ENCODE assay signal across 15 cellular contexts in the genomic region with DNA sequence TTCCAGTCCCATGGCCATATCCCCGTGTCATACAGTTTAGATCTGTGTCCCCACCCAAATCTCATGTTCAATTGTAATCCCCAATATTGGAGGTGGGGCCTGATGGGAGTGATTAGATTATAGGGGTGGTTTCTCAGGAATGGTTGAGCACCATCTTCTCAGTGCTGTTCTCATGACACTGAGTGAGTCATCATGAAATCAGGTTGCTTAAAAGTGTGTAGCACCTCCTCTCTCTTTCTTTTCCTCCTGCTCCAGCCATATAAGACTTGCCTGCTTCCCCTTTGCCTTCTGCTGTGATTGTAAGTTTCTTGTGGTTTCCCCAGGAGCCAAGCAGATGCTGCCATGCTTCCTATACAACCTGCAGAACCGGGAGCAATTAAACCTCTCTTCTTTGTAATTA.
DNase-seq lines count a peak whose midpoint lies in the region; TF ChIP-seq lines count a peak whose summit lies in the region.
"Had no signal": no experiment of that assay in that cellular context is flagged by ENCODE, and none has a peak within 500 bp of the region (broad histone marks: within the 10 kb centered on the region; RNA-seq: fewer than 3 reads in every experiment).

No MANE protein-coding gene starts in this region.

- 73 to 95% methylated on average over 2 of the region's 2 CpGs for WGBS in GM23248 (ENCODE audit: low coverage in 1 of 2, low lambda C conversion rate in 2 of 2, missing lambda C conversion rate in 2 of 2), 2 experiments

- no peaks in the 10 kb centered on the region for H3K36me3 Mint-ChIP-seq in neural progenitor cell
- H3K36me3 Mint-ChIP-seq: CD14-positive monocyte had no signal

- peak; percentile 27 for DNase-seq in GM23248
- DNase-seq in RPMI7951 (ENCODE audit: low read depth): peak; percentile 15
- peak; percentile 8 for DNase-seq in epithelial cell of prostate (ENCODE audit: low read depth, low spot score)
- no peak for DNase-seq in neural progenitor cell (ENCODE audit: low spot score)
- DNase-seq in NCI-H2227 treated with DMSO at 0.1 percent for 48 hours (lab: John Stamatoyannopoulos, UW): no peak
- no peak for DNase-seq in coronary artery (ENCODE audit: low spot score)
- no peak for DNase-seq in NCI-H1105 (lab: John Stamatoyannopoulos, UW)
- DNase-seq in H7: no peak
- DNase-seq: ACHN, AML-193, COR-L47, NCI-H187, NCI-H69 had no signal

- no peaks in the 10 kb centered on the region for H3K79me2 ChIP-seq in GM23248 (ENCODE audit: insufficient read depth)
- H3K79me2 ChIP-seq in neural progenitor cell (ENCODE audit: low read depth): no peaks in the 10 kb centered on the region

- H3K4me2 ChIP-seq in GM23248 (ENCODE audit: unreplicated experiment) (no peak overlapping the region), neural progenitor cell (no peak overlapping the region)
- H3K4me2 ChIP-seq: KMS-11 had no signal

- H3K36me3 ChIP-seq in GM23248 (ENCODE audit: low read depth) (no peaks in the 10 kb centered on the region), neural progenitor cell (no peaks in the 10 kb centered on the region), H7 (replicated peaks; ENCODE audit: control insufficient read depth, insufficient read depth, low read length) (no peaks in the 10 kb centered on the region)

- H3K27me3 ChIP-seq in GM23248 (replicated peaks; ENCODE audit: insufficient read depth): no peaks in the 10 kb centered on the region
- no peaks in the 10 kb centered on the region for H3K27me3 ChIP-seq in neural progenitor cell
- H3K27me3 ChIP-seq in H7 (ENCODE audit: control insufficient read depth, insufficient read depth, low read length): no peaks in the 10 kb centered on the region

- no peaks in the 10 kb centered on the region for H3K9me2 ChIP-seq in GM23248 (ENCODE audit: insufficient read depth)

- H3K4me3 Mint-ChIP-seq in neural progenitor cell: no peak overlapping the region
- H3K4me3 Mint-ChIP-seq: CD14-positive monocyte had no signal

- H3K4me1 Mint-ChIP-seq in neural progenitor cell: no peaks in the 10 kb centered on the region
- H3K4me1 Mint-ChIP-seq: CD14-positive monocyte had no signal

- no peaks in the 10 kb centered on the region for H3F3A ChIP-seq in GM23248 (ENCODE audit: insufficient read depth)
- no peaks in the 10 kb centered on the region for H3F3A ChIP-seq in neural progenitor cell (ENCODE audit: low read depth)

- no peak overlapping the region for H3K4me3 ChIP-seq in GM23248
- H3K4me3 ChIP-seq in neural progenitor cell: no peak overlapping the region
- no peak overlapping the region for H3K4me3 ChIP-seq in coronary artery
- no peak overlapping the region for H3K4me3 ChIP-seq in H7 (ENCODE audit: insufficient read depth, low read depth, low read length)

- no peak overlapping the region for H3K27ac ChIP-seq in GM23248
- H3K27ac ChIP-seq in epithelial cell of prostate: no peak overlapping the region
- H3K27ac ChIP-seq in neural progenitor cell: no peak overlapping the region
- H3K27ac ChIP-seq in coronary artery: no peak overlapping the region
- H3K27ac ChIP-seq: KMS-11 had no signal

- in situ Hi-C loops in GM23248 (cut with MboI): no loop called here

- H4K20me1 ChIP-seq in GM23248 (ENCODE audit: insufficient read depth) (no peaks in the 10 kb centered on the region), neural progenitor cell (ENCODE audit: low read depth) (no peaks in the 10 kb centered on the region)

- H2AFZ ChIP-seq in GM23248: no peak overlapping the region
- H2AFZ ChIP-seq in neural progenitor cell (replicated peaks): no peak overlapping the region

- H3K9me3 ChIP-seq in GM23248 (ENCODE audit: low read depth) (no peaks in the 10 kb centered on the region), neural progenitor cell (ENCODE audit: low read depth) (no peaks in the 10 kb centered on the region)

- TF ChIP-seq CTCF in neural progenitor cell (IDR thresholded peaks at IDR 0.05) (no peak), coronary artery (IDR thresholded peaks at IDR 0.05) (no peak)

- no peaks in the 10 kb centered on the region for H3K4me1 ChIP-seq in GM23248 (ENCODE audit: insufficient read depth)
- no peaks in the 10 kb centered on the region for H3K4me1 ChIP-seq in neural progenitor cell

- peak overlapping the region; percentile 24 for H3K27ac Mint-ChIP-seq in neural progenitor cell
- H3K27ac Mint-ChIP-seq: CD14-positive monocyte had no signal

- no peaks in the 10 kb centered on the region for H3K27me3 Mint-ChIP-seq in neural progenitor cell (ENCODE audit: insufficient read depth, low read depth)

- no peaks in the 10 kb centered on the region for H3K9me3 Mint-ChIP-seq in neural progenitor cell

- H3K9ac ChIP-seq in GM23248: no peak overlapping the region
- H3K9ac ChIP-seq in neural progenitor cell: no peak overlapping the region
- H3K9ac ChIP-seq: KMS-11 had no signal

Comparison
In these comparisons a context has a peak if more than half of its experiments do, and no peak if none do; other contexts are left out.
1. DNase-seq: peak in GM23248 (single experiment), RPMI7951 (single experiment) and epithelial cell of prostate (single experiment); none in neural progenitor cell (single experiment), NCI-H2227 treated with DMSO at 0.1 percent for 48 hours (single experiment), coronary artery (single experiment), NCI-H1105 (single experiment) and H7 (single experiment).